In the genomic region with DNA sequence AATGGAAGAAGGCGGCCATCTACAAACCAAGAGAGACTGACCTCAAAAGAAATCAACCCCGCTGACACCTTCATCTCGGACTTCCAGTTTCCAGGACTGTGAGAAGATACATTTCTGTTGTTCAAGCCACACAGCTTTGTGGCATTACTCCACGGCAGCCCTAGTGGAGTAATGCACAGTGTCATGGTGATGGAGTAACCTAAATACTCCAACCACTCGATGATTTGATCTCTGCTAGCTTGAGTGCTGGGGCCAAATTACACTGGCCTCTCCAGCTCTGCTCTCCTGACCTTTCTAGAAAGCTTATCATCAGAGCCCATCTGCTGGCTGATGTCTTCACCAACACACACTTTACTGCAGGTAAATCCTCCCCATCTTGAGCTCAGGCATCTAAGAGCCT, we compare ENCODE assay signal across 23 cellular contexts. TPM values are rescaled to one million over a fixed set of nuclear protein-coding genes. Genes with fewer than 3 reads are reported as not detected.
"Had no signal": no experiment of that assay in that cellular context is flagged by ENCODE, and none has a peak within 500 bp of the region (broad histone marks: within the 10 kb centered on the region; RNA-seq: fewer than 3 reads in every experiment).

No MANE protein-coding gene starts in this region.

- H3K27me3 ChIP-seq: dorsolateral prefrontal cortex, gastrocnemius medialis, pancreas, right lobe of liver, suprapubic skin, transverse colon, upper lobe of right lung, vagina had no signal

- H3K36me3 ChIP-seq: gastrocnemius medialis, lower lobe of right lung, pancreas, right lobe of liver, suprapubic skin, transverse colon, upper lobe of right lung, vagina had no signal

- H3K4me3 ChIP-seq: dorsolateral prefrontal cortex, gastrocnemius medialis, lower lobe of right lung, pancreas, right lobe of liver, suprapubic skin, transverse colon, upper lobe of right lung, vagina had no signal

- H3K27ac ChIP-seq: dorsolateral prefrontal cortex, epithelial cell of prostate, gastrocnemius medialis, lower lobe of right lung, pancreas, right lobe of liver, suprapubic skin, transverse colon, upper lobe of right lung, vagina had no signal

- DNase-seq: dorsolateral prefrontal cortex; effector CD4-positive, alpha-beta T cell; foreskin fibroblast; gastrocnemius medialis; left ventricle myocardium superior; lower lobe of right lung; naive thymus-derived CD8-positive, alpha-beta T cell; nephron progenitor cell; occipital lobe; pancreas; right lobe of liver; small intestine; stimulated activated CD4-positive, alpha-beta T cell treated with anti-CD3 and anti-CD28 coated beads, Interleukin-15, amount 100 ng/mL, for 24 hours; stimulated activated CD4-positive, alpha-beta T cell treated with anti-CD3 and anti-CD28 coated beads, Interleukin-2, amount 100 ng/mL, for 48 hours; stimulated activated naive CD8-positive, alpha-beta T cell treated with anti-CD3 and anti-CD28 coated beads, Interleukin-15, amount 100 ng/mL, for 72 hours; transverse colon; upper lobe of right lung had no signal

- ATAC-seq: esophagus mucosa; gastrocnemius medialis; left ventricle myocardium superior; lower lobe of right lung; naive thymus-derived CD8-positive, alpha-beta T cell; pancreas; right lobe of liver; stimulated activated naive CD8-positive, alpha-beta T cell treated with anti-CD3 and anti-CD28 coated beads, Interleukin-15, amount 100 ng/mL, for 72 hours; upper lobe of right lung had no signal

- FAIRE-seq: keratinocyte, pancreas, small intestine had no signal

- H3K9me3 ChIP-seq: gastrocnemius medialis, lower lobe of right lung, pancreas, right lobe of liver, suprapubic skin, upper lobe of right lung, vagina had no signal

- H3K4me1 ChIP-seq: gastrocnemius medialis, lower lobe of right lung, pancreas, right lobe of liver, suprapubic skin, transverse colon, upper lobe of right lung, vagina had no signal

RNA-seq across cellular contexts. Expression of a gene that starts 52.2 kb away (rescaled TPM):
- total RNA-seq: glomerular endothelial cell; naive thymus-derived CD8-positive, alpha-beta T cell had no signal
- polyA plus RNA-seq: keratinocyte; naive thymus-derived CD8-positive, alpha-beta T cell had no signal
